Comparison of ENCODE assay signal across 14 cellular contexts in genomic region chr7:124893140-124893810, GRCh38. TPM values are rescaled to one million over a fixed set of nuclear protein-coding genes. Genes with fewer than 3 reads are reported as not detected.
DNase-seq lines count a peak whose midpoint lies in the region; ATAC-seq and TF ChIP-seq lines count a peak whose summit lies in the region.
"Had no signal": no experiment of that assay in that cellular context is flagged by ENCODE, and none has a peak within 500 bp of the region (broad histone marks: within the 10 kb centered on the region; RNA-seq: fewer than 3 reads in every experiment).

No MANE protein-coding gene starts in this region.

- no peak for TF ChIP-seq POLR2A in GM18505 (IDR thresholded peaks at IDR 0.05; ENCODE audit: borderline replicate concordance, extremely low read depth, insufficient read depth, insufficient read length)

- ATAC-seq in GM18505 (IDR thresholded peaks at IDR 0.05; ENCODE audit: unreplicated experiment) (peak; percentile 89), GM19455 (IDR thresholded peaks at IDR 0.05; ENCODE audit: unreplicated experiment) (peak; percentile 68), HG02840 (IDR thresholded peaks at IDR 0.05; ENCODE audit: low FRiP score, unreplicated experiment) (peak; percentile 81), HG03521 (IDR thresholded peaks at IDR 0.05; ENCODE audit: unreplicated experiment) (peak; percentile 82)
- ATAC-seq: right lobe of liver had no signal

- no peak for DNase-seq in hepatic stellate cell (ENCODE audit: low spot score)
- no peak for DNase-seq in NCI-H2107 (lab: John Stamatoyannopoulos, UW)
- DNase-seq in NCI-H146 treated with DMSO at 0.1 percent for 48 hours (lab: John Stamatoyannopoulos, UW; ENCODE audit: unreplicated experiment): no peak
- no peak for DNase-seq in mesenteric fat pad (ENCODE audit: low spot score)
- DNase-seq: activated naive CD4-positive, alpha-beta T cell treated with anti-CD3 and anti-CD28 coated beads, Interleukin-2, amount 10 ng/mL, durations not matched to agents 7 days and 5 days; GM23248; IMR-90; NCI-H2081 treated with DMSO at 0.1 percent for 48 hours; OCI-M1; right lobe of liver had no signal

RNA-seq across cellular contexts. Expression of gene POT1, which starts 36.4 kb away (rescaled TPM):
- 15.0 TPM for total RNA-seq in mesenteric fat pad
